Comparison of ENCODE assay signal across 8 cellular contexts in genomic region chr15:59294961-59295741, GRCh38.
DNase-seq lines count a peak whose midpoint lies in the region; ATAC-seq and TF ChIP-seq lines count a peak whose summit lies in the region.

No MANE protein-coding gene starts in this region.

- H3K4me1 ChIP-seq in OCI-LY1 (ENCODE audit: insufficient read depth, low read length, severe bottlenecking): peaks cover 78% of the 10 kb centered on the region
- H3K4me1 ChIP-seq in osteoblast (ENCODE audit: insufficient read depth, low read length): peaks cover 81% of the 10 kb centered on the region

- H3K9me3 ChIP-seq in OCI-LY1 (ENCODE audit: low read length): no peaks in the 10 kb centered on the region
- H3K9me3 ChIP-seq in osteoblast (ENCODE audit: low read depth, low read length): no peaks in the 10 kb centered on the region

- no peaks in the 10 kb centered on the region for H3K9me2 ChIP-seq in OCI-LY1 (ENCODE audit: low read depth, low read length)

- 0 out of 2 replicates have a peak, but pooled peaks cover 4% of the 10 kb centered on the region for H3K36me3 ChIP-seq in OCI-LY1 (ENCODE audit: insufficient read depth, low read length)
- H3K36me3 ChIP-seq in osteoblast (ENCODE audit: insufficient read depth, low read length): no peaks in the 10 kb centered on the region

- H3F3A ChIP-seq in OCI-LY1 (ENCODE audit: insufficient read depth, low read length): no peaks in the 10 kb centered on the region

- no peak overlapping the region for H3K9ac ChIP-seq in OCI-LY1 (ENCODE audit: low read length)

- H2AFZ ChIP-seq in OCI-LY1 (ENCODE audit: low read length) (no peak overlapping the region), osteoblast (ENCODE audit: low read length) (no peak overlapping the region)

- peak overlapping the region; percentile 49 for H3K27ac ChIP-seq in OCI-LY1 (ENCODE audit: low read depth, low read length, poor library complexity, severe bottlenecking)
- H3K27ac ChIP-seq in osteoblast (ENCODE audit: low read depth, low read length): peak overlapping the region; percentile 98

- peak; percentile 71 for DNase-seq in AG20443 (ENCODE audit: low spot score)
- peak; percentile 80 for DNase-seq in osteoblast (ENCODE audit: insufficient read length, low spot score, missing footprints)
- DNase-seq in T-helper 2 cell: no peak
- no peak for DNase-seq in NAMALWA (ENCODE audit: low spot score)

- H3K27me3 ChIP-seq in OCI-LY1 (ENCODE audit: insufficient read depth, low read length): no peaks in the 10 kb centered on the region
- no peaks in the 10 kb centered on the region for H3K27me3 ChIP-seq in osteoblast (ENCODE audit: insufficient read depth, low read length)

- peak; percentile 32 for ATAC-seq in esophagus mucosa
- no peak for ATAC-seq in GM18873 (IDR thresholded peaks at IDR 0.05; ENCODE audit: low FRiP score, unreplicated experiment)
- no peak for ATAC-seq in GM18511 (IDR thresholded peaks at IDR 0.05; ENCODE audit: unreplicated experiment)

- H3K4me3 ChIP-seq in OCI-LY1 (ENCODE audit: low read depth, low read length, poor library complexity, severe bottlenecking): no peak overlapping the region
- peak overlapping the region; percentile 49 for H3K4me3 ChIP-seq in osteoblast (ENCODE audit: insufficient read depth, low read length)

- H4K20me1 ChIP-seq in OCI-LY1 (ENCODE audit: insufficient read depth, low read length): no peaks in the 10 kb centered on the region
- no peaks in the 10 kb centered on the region for H4K20me1 ChIP-seq in osteoblast (ENCODE audit: insufficient read depth, low read length)

- no peak overlapping the region for H3K4me2 ChIP-seq in OCI-LY1 (ENCODE audit: low read length)
- peak overlapping the region; percentile 81 for H3K4me2 ChIP-seq in osteoblast (ENCODE audit: insufficient read depth, low read length)

- H3K79me2 ChIP-seq in OCI-LY1 (ENCODE audit: insufficient read depth, low read length): peaks cover 16% of the 10 kb centered on the region; the same call in 1 of the 2 replicates
- H3K79me2 ChIP-seq in osteoblast (ENCODE audit: insufficient read depth, low read length): peaks cover 68% of the 10 kb centered on the region

- TF ChIP-seq CTCF in OCI-LY1 (IDR thresholded peaks at IDR 0.05; ENCODE audit: low read length) (no peak), osteoblast (IDR thresholded peaks at IDR 0.05; ENCODE audit: extremely low read depth, low read depth, low read length) (no peak)

Comparison
In these comparisons a context has a peak if more than half of its experiments do, and no peak if none do; other contexts are left out.
1. DNase-seq: peak in AG20443 (single experiment) and osteoblast (single experiment); none in T-helper 2 cell (0 of 5) and NAMALWA (single experiment).